8 cellular contexts compared by ENCODE assay signal in the genomic region with DNA sequence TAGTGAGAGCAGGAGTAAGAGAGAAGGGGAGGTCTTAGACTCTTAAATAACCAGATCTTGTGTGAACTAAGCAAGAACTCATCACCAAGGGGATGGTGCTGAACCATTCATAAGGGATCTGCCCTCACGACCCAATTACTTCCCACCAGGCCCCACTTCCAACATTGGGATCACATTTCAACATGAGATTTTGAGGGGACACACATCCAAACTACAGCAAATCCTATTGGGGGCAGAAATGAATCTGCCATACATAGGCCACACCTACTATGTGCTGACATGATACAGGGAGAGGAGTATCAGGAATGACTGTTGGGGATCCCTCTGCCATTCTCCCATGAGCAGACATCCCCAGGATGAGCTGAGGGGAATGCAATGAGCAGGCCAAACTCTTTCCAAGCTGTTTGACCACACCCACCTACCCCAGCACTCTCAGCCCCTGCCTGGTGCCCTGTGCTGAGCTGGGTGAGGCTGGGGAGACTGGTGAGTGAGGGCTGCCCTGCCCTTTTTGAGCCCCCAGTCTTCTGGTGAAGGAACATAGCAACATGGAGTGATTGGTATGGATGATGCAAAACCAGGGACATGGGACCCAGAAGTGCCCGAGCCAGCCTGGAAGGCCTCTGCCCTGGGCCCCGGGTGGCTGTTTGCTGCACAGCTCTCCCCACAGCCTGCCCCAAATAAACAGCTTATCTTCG. TPM values are rescaled to one million over a fixed set of nuclear protein-coding genes. Genes with fewer than 3 reads are reported as not detected.
DNase-seq lines count a peak whose midpoint lies in the region; ATAC-seq and TF ChIP-seq lines count a peak whose summit lies in the region.

No MANE protein-coding gene starts in this region.

- H3K4me1 ChIP-seq in OCI-LY3 (ENCODE audit: low read length) (peaks cover 16% of the 10 kb centered on the region), parathyroid adenoma (peaks cover 5% of the 10 kb centered on the region)

- H3K36me3 Mint-ChIP-seq in endothelial cell (ENCODE audit: low read depth, unreplicated experiment): peaks cover 22% of the 10 kb centered on the region

- no peaks in the 10 kb centered on the region for H3K27me3 ChIP-seq in OCI-LY3 (ENCODE audit: low read depth, low read length)
- H3K27me3 ChIP-seq in parathyroid adenoma (ENCODE audit: control insufficient read depth, insufficient read depth, low read length): no peaks in the 10 kb centered on the region

- peaks cover 37% of the 10 kb centered on the region for H3K79me2 ChIP-seq in OCI-LY3 (ENCODE audit: low read length)
- H3K79me2 ChIP-seq in parathyroid adenoma: no peaks in the 10 kb centered on the region

- H3K27ac ChIP-seq in OCI-LY3 (ENCODE audit: low read length) (peak overlapping the region; percentile 72), parathyroid adenoma (no peak overlapping the region)

- TF ChIP-seq CTCF in OCI-LY3 (IDR thresholded peaks at IDR 0.05; ENCODE audit: low read depth, low read length) (no peak), endothelial cell (IDR thresholded peaks at IDR 0.05; ENCODE audit: unreplicated experiment) (no peak), parathyroid adenoma (IDR thresholded peaks at IDR 0.05) (no peak)

- peaks cover 20% of the 10 kb centered on the region for H3K36me3 ChIP-seq in OCI-LY3 (replicated peaks; ENCODE audit: low read depth, low read length)
- H3K36me3 ChIP-seq in parathyroid adenoma (ENCODE audit: control insufficient read depth, insufficient read depth, low read length): no peaks in the 10 kb centered on the region

- H4K20me1 ChIP-seq in OCI-LY3 (ENCODE audit: insufficient read depth, low read length): no peaks in the 10 kb centered on the region

- H2AFZ ChIP-seq in OCI-LY3 (ENCODE audit: low read depth, low read length): peak overlapping the region; percentile 28; the same call in 1 of the 2 replicates
- H2AFZ ChIP-seq in parathyroid adenoma: peak overlapping the region; percentile 93

- H3K9ac ChIP-seq in OCI-LY3 (ENCODE audit: low read length) (peak overlapping the region; percentile 85), parathyroid adenoma (no peak overlapping the region)

- no peaks in the 10 kb centered on the region for H3K9me3 Mint-ChIP-seq in endothelial cell (ENCODE audit: unreplicated experiment)

- H3K4me1 Mint-ChIP-seq in endothelial cell (ENCODE audit: unreplicated experiment): peaks cover 13% of the 10 kb centered on the region

- H3K9me3 ChIP-seq in OCI-LY3 (ENCODE audit: insufficient read depth, low read length) (no peaks in the 10 kb centered on the region), parathyroid adenoma (ENCODE audit: control insufficient read depth, low read length) (no peaks in the 10 kb centered on the region)

- DNase-seq in endothelial cell (ENCODE audit: low spot score) (no peak), epidermal melanocyte (ENCODE audit: insufficient read length, low spot score) (no peak), EL (no peak)
- no peak for DNase-seq in stimulated activated CD4-positive, alpha-beta T cell treated with anti-CD3 and anti-CD28 coated beads, Interleukin-2, amount 100 ng/mL, for 48 hours

- no peak overlapping the region for H3K27ac Mint-ChIP-seq in endothelial cell (ENCODE audit: unreplicated experiment)

- no peak for ATAC-seq in HG02938 (IDR thresholded peaks at IDR 0.05; ENCODE audit: unreplicated experiment)

- peak overlapping the region; percentile 93 for H3K4me3 Mint-ChIP-seq in endothelial cell (ENCODE audit: unreplicated experiment)

- H3K27me3 Mint-ChIP-seq in endothelial cell (ENCODE audit: unreplicated experiment): peaks cover 6% of the 10 kb centered on the region

- H3K4me3 ChIP-seq in GM08714 (ENCODE audit: low read length): peak overlapping the region; percentile 58
- H3K4me3 ChIP-seq in OCI-LY3 (ENCODE audit: low read length): peak overlapping the region; percentile 95
- no peak overlapping the region for H3K4me3 ChIP-seq in parathyroid adenoma (ENCODE audit: low read depth, low read length)

- H3K4me2 ChIP-seq in OCI-LY3 (ENCODE audit: low read length): peak overlapping the region; percentile 96
- H3K4me2 ChIP-seq in parathyroid adenoma (ENCODE audit: low read length): peak overlapping the region; percentile 95

RNA-seq across cellular contexts. Expression of gene GTSE1, which starts 1.2 kb away (rescaled TPM):
- 8.2 TPM for total RNA-seq in endothelial cell (ENCODE audit: unreplicated experiment)

RNA-seq across cellular contexts. Expression of gene TTC38, which starts 27.6 kb away (rescaled TPM):
- total RNA-seq in endothelial cell (ENCODE audit: unreplicated experiment): 24.6 TPM

RNA-seq across cellular contexts. Expression of gene PKDREJ, which starts 32.3 kb away (rescaled TPM):
- not detected for total RNA-seq in endothelial cell (ENCODE audit: unreplicated experiment)

RNA-seq across cellular contexts. Expression of gene TRMU, which starts 40.1 kb away (rescaled TPM):
- 41.5 TPM for total RNA-seq in endothelial cell (ENCODE audit: unreplicated experiment)

RNA-seq across cellular contexts. Expression of gene CDPF1, which starts 45.3 kb away (rescaled TPM):
- total RNA-seq in endothelial cell (ENCODE audit: unreplicated experiment): 8.5 TPM
